8 cellular contexts compared by ENCODE assay signal in the genomic region with DNA sequence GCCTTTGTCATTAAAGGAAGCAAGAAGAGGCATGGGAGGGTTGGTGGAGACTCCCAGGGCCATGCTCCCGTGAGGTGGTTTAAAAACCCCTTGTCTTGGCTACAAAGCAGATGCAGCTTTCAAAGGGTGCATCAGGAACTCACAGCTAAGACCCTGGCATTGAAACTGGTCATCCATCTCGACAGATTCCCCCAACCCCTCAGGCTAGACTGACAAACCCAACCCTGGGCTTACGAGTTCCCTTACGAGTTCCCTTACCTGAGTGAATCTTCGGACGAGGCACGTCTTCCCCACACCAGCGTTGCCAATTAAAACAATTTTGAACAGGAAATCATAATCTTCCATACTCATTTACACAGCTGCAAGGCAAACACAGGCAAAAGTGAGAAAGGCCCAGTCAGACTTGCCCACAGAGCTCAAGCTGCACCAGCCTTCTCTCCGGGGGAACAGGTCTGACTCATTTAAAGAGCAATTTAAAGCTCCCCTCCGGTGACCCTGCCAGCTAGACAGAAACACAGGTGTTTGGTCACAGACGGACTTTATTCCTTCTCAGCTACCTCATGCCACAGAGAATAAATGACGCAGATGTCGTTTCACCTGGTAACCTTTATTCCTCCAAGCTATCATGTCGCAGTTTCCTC.
DNase-seq lines count a peak whose midpoint lies in the region; ATAC-seq and TF ChIP-seq lines count a peak whose summit lies in the region.

No MANE protein-coding gene starts in this region.

- peak overlapping the region; percentile 52 for H3K4me3 ChIP-seq in MM.1S (ENCODE audit: low read length)
- H3K4me3 ChIP-seq in epithelial cell of esophagus (ENCODE audit: low read length): no peak overlapping the region

- H3K4me2 ChIP-seq in MM.1S (ENCODE audit: low read depth, low read length): peak overlapping the region; percentile 68

- peaks cover 37% of the 10 kb centered on the region for H3K4me1 Mint-ChIP-seq in mesothelial cell of epicardium
- peaks cover 44% of the 10 kb centered on the region for H3K4me1 Mint-ChIP-seq in HFFc6 (ENCODE audit: low read depth)

- H3K27ac Mint-ChIP-seq in mesothelial cell of epicardium (no peak overlapping the region), HFFc6 (no peak overlapping the region)

- no peaks in the 10 kb centered on the region for H3K9me2 ChIP-seq in MM.1S (replicated peaks; ENCODE audit: insufficient read depth, low read length)

- DNase-seq in MM.1S (peak; percentile 94), epithelial cell of esophagus (ENCODE audit: low read depth) (peak; percentile 74), mesothelial cell of epicardium (ENCODE audit: low spot score in 2 of 2, unreplicated experiment in 2 of 2) (no peak), HFFc6 (no peak), AG08395 (ENCODE audit: low spot score) (no peak), AG20443 (ENCODE audit: low spot score) (no peak)

- H3K27me3 Mint-ChIP-seq in mesothelial cell of epicardium (ENCODE audit: low read depth) (no peaks in the 10 kb centered on the region), HFFc6 (ENCODE audit: insufficient read depth) (no peaks in the 10 kb centered on the region)

- peaks cover 85% of the 10 kb centered on the region for H3K79me2 ChIP-seq in MM.1S (ENCODE audit: low read length)

- peaks cover 2% of the 10 kb centered on the region for H3K36me3 ChIP-seq in MM.1S (replicated peaks; ENCODE audit: insufficient read depth, low read length)

- no peaks in the 10 kb centered on the region for H3K9me3 ChIP-seq in MM.1S (replicated peaks; ENCODE audit: insufficient read depth, low read length)

- peak overlapping the region; percentile 97 for H3K27ac ChIP-seq in MM.1S (ENCODE audit: low read length)

- ATAC-seq in GM18873 (IDR thresholded peaks at IDR 0.05; ENCODE audit: low FRiP score, unreplicated experiment) (peak; percentile 96), GM21825 (IDR thresholded peaks at IDR 0.05; ENCODE audit: unreplicated experiment) (peak; percentile 92)

- TF ChIP-seq CTCF in MM.1S (IDR thresholded peaks at IDR 0.05; ENCODE audit: low read length): no peak
- TF ChIP-seq CTCF in epithelial cell of esophagus (IDR thresholded peaks at IDR 0.05; ENCODE audit: insufficient read depth, low read depth, low read length, missing control alignments): no peak
- TF ChIP-seq CTCF in mesothelial cell of epicardium (IDR thresholded peaks at IDR 0.05; ENCODE audit: unreplicated experiment): no peak
- TF ChIP-seq CTCF in HFFc6 (IDR thresholded peaks at IDR 0.05): no peak

- H3K36me3 Mint-ChIP-seq in mesothelial cell of epicardium (no peaks in the 10 kb centered on the region), HFFc6 (ENCODE audit: low read depth) (peaks cover 28% of the 10 kb centered on the region)

- H3K9me3 Mint-ChIP-seq in mesothelial cell of epicardium (no peaks in the 10 kb centered on the region), HFFc6 (no peaks in the 10 kb centered on the region)

- no peak overlapping the region for H2AFZ ChIP-seq in MM.1S (ENCODE audit: low read length)

- H3K9ac ChIP-seq in MM.1S (ENCODE audit: low read length): peak overlapping the region; percentile 84

- H3K4me3 Mint-ChIP-seq in mesothelial cell of epicardium: no peak overlapping the region
- no peak overlapping the region for H3K4me3 Mint-ChIP-seq in HFFc6

- no peaks in the 10 kb centered on the region for H4K20me1 ChIP-seq in MM.1S (ENCODE audit: insufficient read depth, low read length)

- H3K4me1 ChIP-seq in MM.1S (ENCODE audit: low read length): peaks cover 68% of the 10 kb centered on the region

- H3F3A ChIP-seq in MM.1S (ENCODE audit: insufficient read depth, low read length): peaks cover 49% of the 10 kb centered on the region

- no peaks in the 10 kb centered on the region for H3K27me3 ChIP-seq in MM.1S (replicated peaks; ENCODE audit: insufficient read depth, low read length)

Comparison
In these comparisons a context has a peak if more than half of its experiments do, and no peak if none do; other contexts are left out.
1. DNase-seq: peak in MM.1S (single experiment) and epithelial cell of esophagus (single experiment); none in mesothelial cell of epicardium (0 of 2), HFFc6 (single experiment), AG08395 (single experiment) and AG20443 (single experiment).